Comparison of ENCODE assay signal across 8 cellular contexts in the genomic region with DNA sequence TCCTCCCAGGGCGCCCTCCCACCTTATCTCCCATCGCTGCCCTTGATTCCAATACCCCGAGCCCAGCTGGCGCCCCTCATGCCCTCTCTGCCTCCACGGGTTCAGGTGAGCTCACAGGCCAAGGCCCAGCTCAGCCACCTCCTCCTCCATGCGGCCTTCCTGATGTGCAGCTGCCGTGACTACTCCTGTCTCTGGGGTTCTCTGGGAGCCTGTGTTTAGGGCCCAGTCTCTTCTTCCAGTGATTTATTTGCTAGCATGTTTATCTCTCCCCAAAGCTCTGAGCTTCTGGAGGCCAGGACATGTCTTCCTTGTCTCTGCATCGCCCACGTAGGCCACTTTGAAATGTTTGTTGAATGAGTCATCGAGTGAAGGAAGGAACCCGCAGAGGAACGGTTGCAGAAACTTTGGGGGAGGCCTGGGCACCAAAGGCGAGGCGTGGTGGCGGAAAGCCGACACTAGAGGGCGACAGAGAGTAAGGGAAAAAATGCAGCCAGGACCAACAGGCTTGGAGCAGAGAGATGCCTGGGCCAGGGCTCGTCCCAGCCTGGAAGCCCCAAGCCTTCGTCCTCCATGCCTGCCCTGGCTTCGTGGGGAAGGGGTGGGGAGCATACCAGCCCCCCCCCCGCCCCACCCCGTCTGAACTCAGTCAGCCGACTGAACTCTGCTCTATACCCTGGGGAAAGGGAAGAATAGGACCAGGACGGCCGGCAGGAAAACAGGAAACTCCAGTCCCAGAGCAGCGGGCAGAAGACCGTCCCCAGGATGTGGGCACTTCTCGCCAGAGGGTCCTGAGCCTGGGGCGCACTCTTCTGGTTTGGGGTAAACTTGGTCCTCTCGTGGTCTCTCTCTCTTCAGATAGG. TPM values are rescaled to one million over a fixed set of nuclear protein-coding genes. Genes with fewer than 3 reads are reported as not detected.
DNase-seq lines count a peak whose midpoint lies in the region; ATAC-seq and TF ChIP-seq lines count a peak whose summit lies in the region.

No MANE protein-coding gene starts in this region.

- peak overlapping the region; percentile 98 for H2BK20ac ChIP-seq in IMR-90 (ENCODE audit: low read depth, low read length)

- H3K4ac ChIP-seq in IMR-90 (ENCODE audit: low read depth, low read length) = peak overlapping the region; percentile 98

- no peaks in the 10 kb centered on the region for H4K20me1 ChIP-seq in IMR-90 (ENCODE audit: insufficient read depth, low read length)

- peak; percentile 99 for TF ChIP-seq CTCF in IMR-90 (conservative IDR thresholded peaks at IDR 0.05; ENCODE audit: low read depth, low read length)
- peak; percentile 90 for TF ChIP-seq CTCF in foreskin fibroblast (IDR thresholded peaks at IDR 0.05; ENCODE audit: low read depth, low read length)
- TF ChIP-seq CTCF in stomach (IDR thresholded peaks at IDR 0.05) = peak in 6 of 7 experiments; percentile 53 to 100 (median 98)

- H2BK5ac ChIP-seq in IMR-90 (ENCODE audit: low read depth, low read length, poor library complexity, severe bottlenecking) = peak overlapping the region; percentile 94

- H2AFZ ChIP-seq in IMR-90 (replicated peaks; ENCODE audit: low read length, poor library complexity) (peak overlapping the region; percentile 91), neuron (ENCODE audit: low read depth, low read length) (peak overlapping the region; percentile 78)

- peak overlapping the region; percentile 92 for H3K27ac ChIP-seq in IMR-90 (ENCODE audit: insufficient read depth, low read length)
- H3K27ac ChIP-seq in stomach = peak overlapping the region; percentile 80 to 99 (median 93)

- ATAC-seq in GM21515 (IDR thresholded peaks at IDR 0.05; ENCODE audit: unreplicated experiment) (peak; percentile 83), IMR-90 (ENCODE audit: low read depth) (peak; percentile 82)

- peak; percentile 95 for DNase-seq in DMS53 (lab: John Stamatoyannopoulos, UW)
- peak; percentile 99 for DNase-seq in IMR-90
- peak; percentile 60 to 72 for DNase-seq in SHP77 (lab: John Stamatoyannopoulos, UW)
- DNase-seq in activated effector memory CD4-positive, alpha-beta T cell treated with Interleukin-2 at 50 U/mL for 16 hours = peak; percentile 78
- DNase-seq in foreskin fibroblast = peak; percentile 96 to 98
- peak; percentile 91 for DNase-seq in stomach

- peak overlapping the region; percentile 96 for H2AK5ac ChIP-seq in IMR-90 (ENCODE audit: low read depth, low read length)

- H4K5ac ChIP-seq in IMR-90 (ENCODE audit: low read depth, low read length) = peak overlapping the region; percentile 74

- peak; percentile 94 for TF ChIP-seq RAD21 in IMR-90 (IDR thresholded peaks at IDR 0.05; ENCODE audit: low read length)

- H3K9me3 ChIP-seq in IMR-90 (ENCODE audit: control insufficient read depth, insufficient read depth, low read length) (no peaks in the 10 kb centered on the region), neuron (ENCODE audit: low read length) (no peaks in the 10 kb centered on the region), stomach (no peaks in the 10 kb centered on the region)

- peaks cover 22% of the 10 kb centered on the region for H3K4me1 ChIP-seq in IMR-90 (ENCODE audit: control insufficient read depth, insufficient read depth, low read length)
- H3K4me1 ChIP-seq in neuron (ENCODE audit: insufficient read depth, low read length) = peaks cover 16% of the 10 kb centered on the region
- H3K4me1 ChIP-seq in stomach = peaks cover 47 to 58% (median 54%) of the 10 kb centered on the region in 4 donors

- H3K14ac ChIP-seq in IMR-90 (replicated peaks; ENCODE audit: low read depth, low read length) = peak overlapping the region; percentile 92

- TF ChIP-seq EP300 in stomach (IDR thresholded peaks at IDR 0.05) = no peak

- in situ Hi-C loops in IMR-90 (cut with MboI; ENCODE audit: low sequenced_read_pairs) = no loop called here

- H2BK120ac ChIP-seq in IMR-90 (ENCODE audit: low read depth, low read length) = peak overlapping the region; percentile 97

- H3K36me3 ChIP-seq in IMR-90 (ENCODE audit: control insufficient read depth, insufficient read depth, low read length) (no peaks in the 10 kb centered on the region), neuron (ENCODE audit: insufficient read depth, low read length) (no peaks in the 10 kb centered on the region), stomach (no peaks in the 10 kb centered on the region)

- peak overlapping the region; percentile 98 for H2AK9ac ChIP-seq in IMR-90 (replicated peaks; ENCODE audit: low read depth, low read length, poor library complexity)

- H3K4me3 ChIP-seq in IMR-90 (ENCODE audit: insufficient read depth, low read depth, low read length) = no peak overlapping the region
- peak overlapping the region; percentile 29 to 35 for H3K4me3 ChIP-seq in foreskin fibroblast (ENCODE audit: low read depth in 1 of 2, low read length in 2 of 2)
- H3K4me3 ChIP-seq in neuron (ENCODE audit: low read length) = peak overlapping the region; percentile 32
- peak overlapping the region; percentile 26 to 38 (median 33) for H3K4me3 ChIP-seq in stomach

- peaks cover 0 to 22% of the 10 kb centered on the region in 2 experiments; a peak in 2 of 4 replicates for H3K79me1 ChIP-seq in IMR-90 (ENCODE audit: low read depth in 1 of 2, low read length in 2 of 2)

- H3K18ac ChIP-seq in IMR-90 (ENCODE audit: low read depth, low read length) = peak overlapping the region; percentile 62

- H3K4me2 ChIP-seq in IMR-90 (ENCODE audit: low read depth, low read length) = peak overlapping the region; percentile 28; the same call in 1 of the 2 replicates

- 21% methylated on average over 16 of the region's 30 CpGs; no CpG with 5 or more reads in 1 of the 2 experiments for WGBS in IMR-90 (ENCODE audit: extremely low coverage in 2 of 2, insufficient read length in 1 of 2), 2 experiments
- WGBS in stomach, 5 donors = 12 to 17% (median 13%) methylated on average over 29 to 30 of the region's 30 CpGs

- H4K91ac ChIP-seq in IMR-90 (ENCODE audit: insufficient read depth, low read depth, low read length) = peak overlapping the region; percentile 96

- intact Hi-C loops in IMR-90 (cut with micrococcal nuclease) = loop anchor here (1.0 kb wide), 3 partner anchors 12 to 113 kb away; no protein-coding TSS in a partner anchor
- intact Hi-C loops in stomach (cut with DNase I; ENCODE audit: low total_unique reads) = no loop called here

- H3K56ac ChIP-seq in IMR-90 (ENCODE audit: extremely low read depth, insufficient read depth, low read length) = peak overlapping the region; percentile 88

- peak overlapping the region; percentile 90; the same call in 2 of the 3 replicates for H2BK15ac ChIP-seq in IMR-90 (ENCODE audit: low read depth, low read length)

- H3K27me3 ChIP-seq in IMR-90 (ENCODE audit: control insufficient read depth, insufficient read depth, low read length) = no peaks in the 10 kb centered on the region
- no peaks in the 10 kb centered on the region for H3K27me3 ChIP-seq in neuron (ENCODE audit: insufficient read depth, low read length)
- no peaks in the 10 kb centered on the region for H3K27me3 ChIP-seq in stomach

- dilution Hi-C loops in IMR-90 (cut with HindIII; ENCODE audit: low sequenced_read_pairs, unreplicated experiment) = no loop called here

- TF ChIP-seq POLR2A in IMR-90 (IDR thresholded peaks at IDR 0.05; ENCODE audit: low read depth, low read length) = peak; percentile 62; the same call in 1 of the 2 replicates
- no peak for TF ChIP-seq POLR2A in stomach (IDR thresholded peaks at IDR 0.05)

- H3K9ac ChIP-seq in IMR-90 (ENCODE audit: low read depth, low read length) = peak overlapping the region; percentile 64

- H4K8ac ChIP-seq in IMR-90 (ENCODE audit: low read depth in 2 of 2, low read length in 2 of 2) = peak overlapping the region; percentile 76 to 89

- peak overlapping the region; percentile 94 for H3K23ac ChIP-seq in IMR-90 (ENCODE audit: low read depth, low read length)

- POLR2A ChIA-PET in IMR-90 (lab: Charles Lee; ENCODE audit: unreplicated experiment) = interaction anchor here (0.8 to 1.3 kb wide), 2 partner anchors 13 to 67 kb away, joined by 3 to 5 read pairs; a partner anchor contains a TSS

- BruUV-seq in IMR-90 (replicated peaks; lab: Mats Ljungman, UMichigan) = no TSS peak

- CTCF ChIA-PET in IMR-90 (lab: Yijun Ruan, JAX) = interaction anchor here (0.6 to 1.4 kb wide), 15 partner anchors 10 to 570 kb away, joined by 3 to 9 read pairs (median 4); no protein-coding TSS in a partner anchor

- peaks cover 17% of the 10 kb centered on the region for H3K9me1 ChIP-seq in IMR-90 (ENCODE audit: insufficient read depth, low read length)

TF ChIP-seq in IMR-90, 13 proteins besides CTCF, POLR2A, EP300 and RAD21 (continues in another document):
- TF ChIP-seq CEBPB (IDR thresholded peaks at IDR 0.05; ENCODE audit: low read depth, low read length) (peak; percentile 80), BHLHE40 (IDR thresholded peaks at IDR 0.05; ENCODE audit: low read depth, low read length) (peak; percentile 61), MAZ (IDR thresholded peaks at IDR 0.05; ENCODE audit: borderline replicate concordance, low read depth, low read length) (peak; percentile 59; the same call in 1 of the 2 replicates), SMC3 (IDR thresholded peaks at IDR 0.05; ENCODE audit: low read depth, low read length) (peak; percentile 95), MXI1 (IDR thresholded peaks at IDR 0.05; ENCODE audit: borderline replicate concordance, low read depth, low read length) (no peak)
- TF ChIP-seq, protein P1, sequence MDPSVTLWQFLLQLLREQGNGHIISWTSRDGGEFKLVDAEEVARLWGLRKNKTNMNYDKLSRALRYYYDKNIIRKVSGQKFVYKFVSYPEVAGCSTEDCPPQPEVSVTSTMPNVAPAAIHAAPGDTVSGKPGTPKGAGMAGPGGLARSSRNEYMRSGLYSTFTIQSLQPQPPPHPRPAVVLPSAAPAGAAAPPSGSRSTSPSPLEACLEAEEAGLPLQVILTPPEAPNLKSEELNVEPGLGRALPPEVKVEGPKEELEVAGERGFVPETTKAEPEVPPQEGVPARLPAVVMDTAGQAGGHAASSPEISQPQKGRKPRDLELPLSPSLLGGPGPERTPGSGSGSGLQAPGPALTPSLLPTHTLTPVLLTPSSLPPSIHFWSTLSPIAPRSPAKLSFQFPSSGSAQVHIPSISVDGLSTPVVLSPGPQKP (IDR thresholded peaks at IDR 0.05; ENCODE audit: borderline replicate concordance, low read depth, low read length) = no peak
- TF ChIP-seq, protein P2, sequence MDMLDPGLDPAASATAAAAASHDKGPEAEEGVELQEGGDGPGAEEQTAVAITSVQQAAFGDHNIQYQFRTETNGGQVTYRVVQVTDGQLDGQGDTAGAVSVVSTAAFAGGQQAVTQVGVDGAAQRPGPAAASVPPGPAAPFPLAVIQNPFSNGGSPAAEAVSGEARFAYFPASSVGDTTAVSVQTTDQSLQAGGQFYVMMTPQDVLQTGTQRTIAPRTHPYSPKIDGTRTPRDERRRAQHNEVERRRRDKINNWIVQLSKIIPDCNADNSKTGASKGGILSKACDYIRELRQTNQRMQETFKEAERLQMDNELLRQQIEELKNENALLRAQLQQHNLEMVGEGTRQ (IDR thresholded peaks at IDR 0.05; ENCODE audit: low read depth, low read length) = no peak

RNA-seq across cellular contexts. Expression of a gene that starts 10.9 kb away (rescaled TPM):
- 33.2 and 48.6 TPM in 2 replicates for total RNA-seq in IMR-90 (2012; rRNA removed)
- 1,363 and 1,841 TPM in 2 replicates for polyA plus RNA-seq in IMR-90 (2012; rRNA removed)
- polyA plus RNA-seq in IMR-90 (2012; cell fraction: cytosol; rRNA removed) = 2,238 and 2,632 TPM in 2 replicates
- polyA plus RNA-seq in IMR-90 (2012; cell fraction: nucleus; rRNA removed; ENCODE audit: low replicate concordance) = 412 and 1,178 TPM in 2 replicates
- 1,000 to 10,000 TPM in 1 of 5 donors, 100 to 1,000 TPM in 3, 10 to 100 TPM in 1; 21.8 to 2,022 (median 373) TPM for total RNA-seq in stomach
- 1,000 to 10,000 TPM in 1 of 3 donors, 100 to 1,000 TPM in 2; 320 to 2,297 (median 486) TPM for polyA plus RNA-seq in stomach
